In genomic region chr3:14819671-14820070, GRCh38 we compare ENCODE assay signal across 30 cellular contexts. TPM values are rescaled to one million over a fixed set of nuclear protein-coding genes. Genes with fewer than 3 reads are reported as not detected.
"Had no signal": no experiment of that assay in that cellular context is flagged by ENCODE, and none has a peak within 500 bp of the region (broad histone marks: within the 10 kb centered on the region; RNA-seq: fewer than 3 reads in every experiment).

No MANE protein-coding gene starts in this region.

- H3K4me1 ChIP-seq: ascending aorta, breast epithelium, foreskin keratinocyte had no signal

- H3K27ac ChIP-seq: ascending aorta, breast epithelium, cardiac muscle cell, esophagus muscularis mucosa, foreskin keratinocyte, gastrocnemius medialis, VCaP had no signal

- ATAC-seq: activated naive CD4-positive, alpha-beta T cell treated with anti-CD3 and anti-CD28 coated beads, Interleukin-2, amount 50 U/mL, for 72 hours; activated T-cell treated with anti-CD3 and anti-CD28 coated beads, Interleukin-2, amount 50 U/mL, for 72 hours; foreskin keratinocyte; gastrocnemius medialis; WTC11 had no signal

- H3K27me3 ChIP-seq: ascending aorta, breast epithelium, cardiac muscle cell, gastrocnemius medialis had no signal

- H3K27ac Mint-ChIP-seq: activated CD4-positive, alpha-beta memory T cell treated with anti-CD3 and anti-CD28 coated beads, Interleukin-2, amount 10 ng/mL, durations not matched to agents 7 days and 5 days; activated CD4-positive, alpha-beta T cell treated with anti-CD3 and anti-CD28 coated beads, Interleukin-2, amount 10 ng/mL, durations not matched to agents 7 days and 5 days; activated naive CD4-positive, alpha-beta T cell treated with anti-CD3 and anti-CD28 coated beads, Interleukin-2, amount 10 ng/mL, durations not matched to agents 7 days and 5 days; activated naive CD4-positive, alpha-beta T cell treated with anti-CD3 and anti-CD28 coated beads, Interleukin-2, amount 50 U/mL, for 72 hours; activated T-cell treated with anti-CD3 and anti-CD28 coated beads, Interleukin-2, amount 50 U/mL, for 24 hours; activated T-cell treated with anti-CD3 and anti-CD28 coated beads, Interleukin-2, amount 50 U/mL, for 72 hours; brain; endodermal cell had no signal

- DNase-seq: activated CD4-positive, alpha-beta memory T cell treated with anti-CD3 and anti-CD28 coated beads, Interleukin-2, amount 10 ng/mL, durations not matched to agents 7 days and 5 days; activated CD4-positive, alpha-beta T cell treated with anti-CD3 and anti-CD28 coated beads for 1 hour; activated CD4-positive, alpha-beta T cell treated with anti-CD3 and anti-CD28 coated beads for 4 hours; activated CD4-positive, alpha-beta T cell treated with anti-CD3 and anti-CD28 coated beads, Interleukin-2, amount 10 ng/mL, durations not matched to agents 7 days and 5 days; activated CD4-positive, alpha-beta T cell treated with anti-CD3 and anti-CD28 coated beads, Interleukin-2, amount 50 U/mL, for 4 hours; activated CD8-positive, alpha-beta memory T cell treated with anti-CD3 and anti-CD28 coated beads, Interleukin-2, amount 50 U/mL, for 48 hours; activated gamma-delta T cell; activated naive CD4-positive, alpha-beta T cell; activated naive CD4-positive, alpha-beta T cell treated with anti-CD3 and anti-CD28 coated beads, Interleukin-2, amount 10 ng/mL, durations not matched to agents 7 days and 5 days; activated naive CD8-positive, alpha-beta T cell treated with anti-CD3 and anti-CD28 coated beads, Interleukin-2, amount 10 ng/mL, durations not matched to agents 7 days and 5 days; activated T-cell treated with anti-CD3 and anti-CD28 coated beads for 4 hours; activated T-cell treated with anti-CD3 and anti-CD28 coated beads, Interleukin-2, amount 50 U/mL, for 24 hours; activated T-cell treated with anti-CD3 and anti-CD28 coated beads, Interleukin-2, amount 50 U/mL, for 72 hours; effector CD8-positive, alpha-beta T cell; endodermal cell; erythroblast; foreskin keratinocyte; gastrocnemius medialis; glutamatergic neuron; T-helper 2 cell had no signal

- H3K36me3 Mint-ChIP-seq: activated naive CD4-positive, alpha-beta T cell treated with anti-CD3 and anti-CD28 coated beads, Interleukin-2, amount 10 ng/mL, durations not matched to agents 7 days and 5 days; activated naive CD4-positive, alpha-beta T cell treated with anti-CD3 and anti-CD28 coated beads, Interleukin-2, amount 50 U/mL, for 72 hours; activated naive CD8-positive, alpha-beta T cell treated with anti-CD3 and anti-CD28 coated beads, Interleukin-2, amount 10 ng/mL, durations not matched to agents 7 days and 5 days; brain had no signal

- H3K4me3 Mint-ChIP-seq: activated CD4-positive, alpha-beta memory T cell treated with anti-CD3 and anti-CD28 coated beads, Interleukin-2, amount 10 ng/mL, durations not matched to agents 7 days and 5 days; activated CD4-positive, alpha-beta T cell treated with anti-CD3 and anti-CD28 coated beads, Interleukin-2, amount 10 ng/mL, durations not matched to agents 7 days and 5 days; activated naive CD4-positive, alpha-beta T cell treated with anti-CD3 and anti-CD28 coated beads, Interleukin-2, amount 10 ng/mL, durations not matched to agents 7 days and 5 days; activated naive CD8-positive, alpha-beta T cell treated with anti-CD3 and anti-CD28 coated beads, Interleukin-2, amount 10 ng/mL, durations not matched to agents 7 days and 5 days; activated T-cell treated with anti-CD3 and anti-CD28 coated beads, Interleukin-2, amount 50 U/mL, for 24 hours; activated T-cell treated with anti-CD3 and anti-CD28 coated beads, Interleukin-2, amount 50 U/mL, for 72 hours; brain; central memory CD8-positive, alpha-beta T cell; endodermal cell; WTC11 had no signal

- H3K4me1 Mint-ChIP-seq: activated CD4-positive, alpha-beta memory T cell treated with anti-CD3 and anti-CD28 coated beads, Interleukin-2, amount 10 ng/mL, durations not matched to agents 7 days and 5 days; activated CD4-positive, alpha-beta T cell treated with anti-CD3 and anti-CD28 coated beads, Interleukin-2, amount 10 ng/mL, durations not matched to agents 7 days and 5 days; activated naive CD4-positive, alpha-beta T cell treated with anti-CD3 and anti-CD28 coated beads, Interleukin-2, amount 10 ng/mL, durations not matched to agents 7 days and 5 days; activated naive CD8-positive, alpha-beta T cell treated with anti-CD3 and anti-CD28 coated beads, Interleukin-2, amount 10 ng/mL, durations not matched to agents 7 days and 5 days; central memory CD8-positive, alpha-beta T cell had no signal

- H3K9me3 ChIP-seq: ascending aorta, breast epithelium, esophagus muscularis mucosa, gastrocnemius medialis had no signal

- H3K9me3 Mint-ChIP-seq: activated CD4-positive, alpha-beta memory T cell treated with anti-CD3 and anti-CD28 coated beads, Interleukin-2, amount 10 ng/mL, durations not matched to agents 7 days and 5 days; activated CD4-positive, alpha-beta T cell treated with anti-CD3 and anti-CD28 coated beads, Interleukin-2, amount 10 ng/mL, durations not matched to agents 7 days and 5 days; activated naive CD4-positive, alpha-beta T cell treated with anti-CD3 and anti-CD28 coated beads, Interleukin-2, amount 10 ng/mL, durations not matched to agents 7 days and 5 days; activated naive CD4-positive, alpha-beta T cell treated with anti-CD3 and anti-CD28 coated beads, Interleukin-2, amount 50 U/mL, for 72 hours; activated naive CD8-positive, alpha-beta T cell treated with anti-CD3 and anti-CD28 coated beads, Interleukin-2, amount 10 ng/mL, durations not matched to agents 7 days and 5 days; activated T-cell treated with anti-CD3 and anti-CD28 coated beads, Interleukin-2, amount 50 U/mL, for 24 hours; activated T-cell treated with anti-CD3 and anti-CD28 coated beads, Interleukin-2, amount 50 U/mL, for 72 hours; central memory CD8-positive, alpha-beta T cell; endodermal cell; WTC11 had no signal

- H3K36me3 ChIP-seq: breast epithelium, cardiac muscle cell, gastrocnemius medialis had no signal

- H3K4me3 ChIP-seq: ascending aorta, breast epithelium, cardiac muscle cell, esophagus muscularis mucosa, gastrocnemius medialis had no signal

RNA-seq across cellular contexts. Expression of gene FGD5, which starts 0.9 kb away (rescaled TPM):
- total RNA-seq: activated naive CD4-positive, alpha-beta T cell treated with anti-CD3 and anti-CD28 coated beads, Interleukin-2, amount 50 U/mL, for 72 hours; activated T-cell treated with anti-CD3 and anti-CD28 coated beads, Interleukin-2, amount 50 U/mL, for 72 hours; foreskin keratinocyte; T-helper 1 cell treated with Interleukin-12 subunit alpha and Interleukin-12 subunit beta and Interleukin-4 antibody, amounts not matched to agents 30 ng/mL and 1 ng/mL, for 36 hours had no signal
- polyA plus RNA-seq: foreskin keratinocyte had no signal
